8 cellular contexts compared by ENCODE assay signal in the genomic region with DNA sequence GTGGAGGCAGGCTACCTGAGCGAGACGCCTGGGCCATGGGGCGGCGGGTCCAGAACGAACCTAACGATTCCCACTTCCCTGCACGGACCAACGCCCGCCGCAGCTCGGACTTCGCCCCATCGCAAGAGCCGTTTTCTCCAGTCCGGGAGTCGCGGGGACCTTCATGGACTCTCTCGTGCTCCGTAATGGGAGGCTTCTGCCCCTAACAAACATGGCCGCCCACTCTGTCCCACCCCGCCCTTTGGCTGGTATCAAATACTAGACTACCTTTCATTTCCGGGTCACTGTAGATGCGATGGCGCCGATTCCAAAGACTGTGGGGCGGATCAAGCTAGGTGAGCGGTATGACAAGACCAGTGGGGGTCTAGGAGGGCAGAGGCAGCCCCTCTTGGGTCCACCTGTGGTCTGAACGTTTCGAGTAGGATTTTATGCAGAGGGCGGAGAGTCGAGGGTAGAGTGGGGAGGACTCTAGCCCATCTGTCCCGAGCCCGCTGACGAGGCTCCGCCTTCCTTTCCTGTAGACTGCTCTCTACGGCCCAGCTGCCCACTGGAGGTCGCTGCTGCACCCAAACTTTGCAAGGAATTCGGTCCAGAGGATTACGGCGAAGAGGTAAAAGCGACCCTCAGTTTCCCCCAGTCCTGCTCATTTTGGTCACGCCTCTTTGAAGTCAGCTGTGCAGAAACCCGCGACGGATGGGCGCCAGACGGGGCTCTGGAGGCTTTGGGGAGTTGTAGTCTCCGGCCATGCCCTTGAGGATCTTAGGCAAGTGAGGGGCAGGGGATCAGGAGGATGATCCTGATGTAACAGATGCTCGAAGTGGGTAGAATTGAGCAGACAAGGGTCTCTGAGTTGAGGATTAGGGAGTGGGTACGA.
DNase-seq lines count a peak whose midpoint lies in the region; FAIRE-seq and TF ChIP-seq lines count a peak whose summit lies in the region.

A gene with protein sequence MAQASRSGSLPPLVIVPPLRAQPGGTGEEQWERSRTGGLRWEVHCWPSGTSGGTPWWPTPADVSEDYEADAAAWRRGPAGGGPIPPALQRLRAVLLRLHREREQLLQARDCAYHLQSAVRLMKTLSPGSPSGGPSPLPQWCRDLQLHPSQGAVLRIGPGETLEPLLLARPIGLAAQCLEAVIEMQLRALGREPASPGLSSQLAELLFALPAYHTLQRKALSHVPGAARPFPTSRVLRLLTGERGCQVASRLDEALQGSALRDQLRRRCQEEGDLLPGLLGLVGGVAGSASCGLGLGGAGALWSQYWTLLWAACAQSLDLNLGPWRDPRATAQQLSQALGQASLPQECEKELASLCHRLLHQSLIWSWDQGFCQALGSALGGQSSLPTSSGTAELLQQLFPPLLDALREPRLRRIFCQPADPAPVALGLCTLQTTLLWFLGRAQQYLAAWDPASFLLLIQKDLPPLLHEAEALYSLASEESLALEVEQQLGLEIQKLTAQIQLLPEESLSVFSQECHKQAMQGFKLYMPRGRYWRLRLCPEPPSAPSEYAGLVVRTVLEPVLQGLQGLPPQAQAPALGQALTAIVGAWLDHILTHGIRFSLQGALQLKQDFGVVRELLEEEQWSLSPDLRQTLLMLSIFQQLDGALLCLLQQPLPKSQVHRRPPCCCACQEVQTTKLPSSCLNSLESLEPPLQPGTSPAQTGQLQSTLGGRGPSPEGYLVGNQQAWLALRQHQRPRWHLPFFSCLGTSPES (minus strand): TSS at position 198 of the 874 bp plus-strand sequence. CDS start 161 bp downstream, at position 37.
A gene (plus strand): TSS at position 281 of the 874 bp plus-strand sequence. CDS start 15 bp downstream, at position 296.

- peak within 1 kb of the TSS; percentile 93 for H3K4me2 ChIP-seq in Loucy (ENCODE audit: low read depth, low read length, poor library complexity, severe bottlenecking)

- TF ChIP-seq CTCF in Loucy (conservative IDR thresholded peaks at IDR 0.05; ENCODE audit: low read length) (peak; percentile 93), foreskin fibroblast (IDR thresholded peaks at IDR 0.05; ENCODE audit: low read depth, low read length) (peak; percentile 91)

- H3K36me3 ChIP-seq in Loucy (ENCODE audit: insufficient read depth, low read length) (no peaks in the 10 kb centered on the region), neuron (ENCODE audit: insufficient read depth, low read length) (peaks cover 21% of the 10 kb centered on the region), subcutaneous abdominal adipose tissue (ENCODE audit: control insufficient read depth in 5 of 5, insufficient read depth in 5 of 5, low read length in 5 of 5) (peaks cover 6 to 41% (median 19%) of the 10 kb centered on the region in 5 donors)

- H3K27ac ChIP-seq in subcutaneous abdominal adipose tissue (ENCODE audit: low read depth, low read length): peak within 1 kb of the TSS; percentile 84

- TF ChIP-seq POLR2A in H54 (IDR thresholded peaks at IDR 0.05; ENCODE audit: low read depth, low read length): peak; percentile 30; the same call in 1 of the 2 replicates

- peak; percentile 91 for DNase-seq in H54 (ENCODE audit: insufficient read length, low spot score)
- DNase-seq in SHP77 treated with DMSO at 0.1 percent for 48 hours (lab: John Stamatoyannopoulos, UW): peak; percentile 95
- DNase-seq in activated effector memory CD4-positive, alpha-beta T cell treated with anti-CD3 and anti-CD28 coated beads, Interleukin-2, amount 50 U/mL, for 16 hours: peak; percentile 96
- peak; percentile 92 to 97 for DNase-seq in foreskin fibroblast

- H3K4me1 ChIP-seq in Loucy (ENCODE audit: insufficient read depth, low read length, poor library complexity, severe bottlenecking): peaks cover 29% of the 10 kb centered on the region
- peaks cover 16% of the 10 kb centered on the region for H3K4me1 ChIP-seq in neuron (ENCODE audit: insufficient read depth, low read length)
- peaks cover 6 to 32% (median 28%) of the 10 kb centered on the region in 5 donors for H3K4me1 ChIP-seq in subcutaneous abdominal adipose tissue (ENCODE audit: control insufficient read depth in 5 of 5, insufficient read depth in 5 of 5, low read length in 5 of 5)

- H3K27me3 ChIP-seq in Loucy (ENCODE audit: insufficient read depth, low read length, poor library complexity, severe bottlenecking) (no peaks in the 10 kb centered on the region), neuron (ENCODE audit: insufficient read depth, low read length) (no peaks in the 10 kb centered on the region), subcutaneous abdominal adipose tissue (ENCODE audit: control insufficient read depth in 5 of 5, insufficient read depth in 4 of 5, low read length in 5 of 5) (no peaks in the 10 kb centered on the region)

- no peaks in the 10 kb centered on the region for H3K9me2 ChIP-seq in Loucy (replicated peaks; ENCODE audit: low read depth, low read length)

- H3K9ac ChIP-seq in Loucy (ENCODE audit: low read depth, low read length, poor library complexity, severe bottlenecking) (peak within 1 kb of the TSS; percentile 80), subcutaneous abdominal adipose tissue (ENCODE audit: low read length in 5 of 5) (peak within 1 kb of the TSS; percentile 68 to 94 (median 87))

- peaks cover 9% of the 10 kb centered on the region for H4K20me1 ChIP-seq in Loucy (ENCODE audit: insufficient read depth, low read length, poor library complexity, severe bottlenecking)

- H3K9me3 ChIP-seq in Loucy (ENCODE audit: insufficient read depth, low read depth, low read length) (no peaks in the 10 kb centered on the region), neuron (ENCODE audit: low read length) (no peaks in the 10 kb centered on the region), subcutaneous abdominal adipose tissue (ENCODE audit: control insufficient read depth in 5 of 5, low read length in 5 of 5) (no peaks in the 10 kb centered on the region)

- no peaks in the 10 kb centered on the region for H3F3A ChIP-seq in Loucy (ENCODE audit: low read depth)

- H3K4me3 ChIP-seq in Loucy (ENCODE audit: low read length, poor library complexity, severe bottlenecking) (peak within 1 kb of the TSS; percentile 79), foreskin fibroblast (ENCODE audit: low read depth in 1 of 2, low read length in 2 of 2) (peak within 1 kb of the TSS; percentile 69 to 99), neuron (ENCODE audit: low read length) (peak within 1 kb of the TSS; percentile 97), subcutaneous abdominal adipose tissue (ENCODE audit: low read depth in 1 of 5, low read length in 5 of 5) (peak within 1 kb of the TSS; percentile 95 to 100 (median 98))

- H3K79me2 ChIP-seq in Loucy (ENCODE audit: insufficient read depth, low read length): peaks cover 53% of the 10 kb centered on the region

- FAIRE-seq in G401.6 (lab: Jason Lieb, UNC) (peak; percentile 91), H54 (lab: Jason Lieb, UNC) (no peak)

- H2AFZ ChIP-seq in Loucy (ENCODE audit: low read length) (peak within 1 kb of the TSS; percentile 82), neuron (ENCODE audit: low read depth, low read length) (peak within 1 kb of the TSS; percentile 93)

Comparison
In these comparisons a context has a peak if more than half of its experiments do, and no peak if none do; other contexts are left out.
1. Peak in every context shown above with its lines: DNase-seq, H3K4me3 ChIP-seq and H3K27ac ChIP-seq.